8 cellular contexts compared by ENCODE assay signal in genomic region chrX:20116575-20117240, GRCh38. TPM values are rescaled to one million over a fixed set of nuclear protein-coding genes. Genes with fewer than 3 reads are reported as not detected.
DNase-seq lines count a peak whose midpoint lies in the region; ATAC-seq and TF ChIP-seq lines count a peak whose summit lies in the region.

TSS of gene MAP7D2 (minus strand) at chrX:20116907. CDS start at chrX:20116879, 28 bp downstream.

- H3K27ac ChIP-seq in PC-3 (ENCODE audit: low read length) (peak within 1 kb of the TSS; percentile 78), fibroblast of lung (ENCODE audit: insufficient read depth, low read length) (no peak within 1 kb of the TSS)

- POLR2A ChIA-PET in BJ (lab: Charles Lee) = no interaction called here
- POLR2A ChIA-PET in PC-3 (lab: Charles Lee; ENCODE audit: unreplicated experiment) = no interaction called here

- no peaks in the 10 kb centered on the region for H3K9me2 ChIP-seq in PC-3 (replicated peaks; ENCODE audit: low read length)

- H3K9ac ChIP-seq in PC-3 (ENCODE audit: low read length) = peak within 1 kb of the TSS; percentile 34; the same call in 1 of the 2 replicates
- H3K9ac ChIP-seq in fibroblast of lung (ENCODE audit: insufficient read depth, low read length) = no peak within 1 kb of the TSS

- H3F3A ChIP-seq in PC-3 (ENCODE audit: low read length, unreplicated experiment) = no peaks in the 10 kb centered on the region

- no peak for TF ChIP-seq CTCF in BJ (IDR thresholded peaks at IDR 0.05; ENCODE audit: insufficient read depth, low read depth, low read length)
- no peak for TF ChIP-seq CTCF in PC-3 (conservative IDR thresholded peaks at IDR 0.05; ENCODE audit: low read depth, low read length)
- TF ChIP-seq CTCF in fibroblast of lung (conservative IDR thresholded peaks at IDR 0.05 in 1 of 2, IDR thresholded peaks at IDR 0.05 in 1 of 2; ENCODE audit: low read depth in 1 of 2, low read length in 2 of 2) = no peak

- H2AFZ ChIP-seq in PC-3 (ENCODE audit: low read length) = no peak within 1 kb of the TSS
- H2AFZ ChIP-seq in fibroblast of lung (ENCODE audit: low read length) = no peak within 1 kb of the TSS

- H3K9me3 ChIP-seq in PC-3 (ENCODE audit: low read length) (no peaks in the 10 kb centered on the region), fibroblast of lung (ENCODE audit: control insufficient read depth, insufficient read depth, low read depth, low read length) (no peaks in the 10 kb centered on the region)

- H4K20me1 ChIP-seq in PC-3 (ENCODE audit: low read length) = no peaks in the 10 kb centered on the region
- no peaks in the 10 kb centered on the region for H4K20me1 ChIP-seq in fibroblast of lung (ENCODE audit: control insufficient read depth, extremely low read depth, insufficient read depth, low read length)

- no TSS peak for BruUV-seq in PC-3 (replicated peaks; lab: Mats Ljungman, UMichigan)

- H3K27me3 ChIP-seq in BJ (ENCODE audit: control insufficient read depth, insufficient read depth, low read length) (peaks cover 3% of the 10 kb centered on the region), PC-3 (ENCODE audit: low read length) (no peaks in the 10 kb centered on the region), fibroblast of lung (ENCODE audit: control insufficient read depth, insufficient read depth, low read length) (peaks cover 4% of the 10 kb centered on the region)

- H3K4me2 ChIP-seq in PC-3 (ENCODE audit: low read length) (peak within 1 kb of the TSS; percentile 74; the same call in 1 of the 2 replicates), fibroblast of lung (ENCODE audit: extremely low read depth, insufficient read depth, low read length) (peak within 1 kb of the TSS; percentile 35)

- H3K4me3 ChIP-seq in BJ (ENCODE audit: low read depth, low read length) (peak within 1 kb of the TSS; percentile 25), PC-3 (ENCODE audit: low read length) (no peak within 1 kb of the TSS), fibroblast of lung (replicated peaks in 1 of 4; ENCODE audit: control extremely low read depth in 1 of 4, insufficient read depth in 1 of 4, low read depth in 3 of 4, low read length in 4 of 4) (peak within 1 kb of the TSS in 1 of 4 experiments; percentile 30)

- CTCF ChIA-PET in BJ (lab: Yijun Ruan, JAX) = interaction anchor here (0.6 kb wide), 1 partner anchor 168 kb away, joined by 4 read pairs; no protein-coding TSS in a partner anchor
- CTCF ChIA-PET in PC-3 (lab: Charles Lee) = no interaction called here

- intact Hi-C loops in PC-3 (cut with micrococcal nuclease) = loop anchor here (5.0 kb wide), 1 partner anchor 209 kb away; no protein-coding TSS in a partner anchor

- H3K79me2 ChIP-seq in PC-3 (ENCODE audit: low read length) = no peaks in the 10 kb centered on the region
- no peaks in the 10 kb centered on the region for H3K79me2 ChIP-seq in fibroblast of lung (ENCODE audit: control insufficient read depth, insufficient read depth, low read length)

- DNase-seq in BJ (ENCODE audit: low read depth) (no peak), PC-3 (no peak), fibroblast of lung (ENCODE audit: low read depth in 2 of 2) (no peak), occipital lobe (lab: John Stamatoyannopoulos, UW) (peak; percentile 9), OCI-M1 (lab: John Stamatoyannopoulos, UW) (no peak), T-helper 9 cell (no peak)

- H3K36me3 ChIP-seq in BJ (ENCODE audit: control insufficient read depth, insufficient read depth, low read length) (no peaks in the 10 kb centered on the region), PC-3 (ENCODE audit: low read depth, low read length) (no peaks in the 10 kb centered on the region), fibroblast of lung (ENCODE audit: control insufficient read depth, insufficient read depth, low read length) (no peaks in the 10 kb centered on the region)

- ATAC-seq in PC-3 (no peak), GM21423 (IDR thresholded peaks at IDR 0.05; ENCODE audit: unreplicated experiment) (no peak), GM21619 (IDR thresholded peaks at IDR 0.05; ENCODE audit: unreplicated experiment) (no peak)

- peaks cover 19% of the 10 kb centered on the region for H3K4me1 ChIP-seq in PC-3 (ENCODE audit: insufficient read depth, low read length)
- H3K4me1 ChIP-seq in fibroblast of lung (ENCODE audit: control insufficient read depth, extremely low read depth, insufficient read depth, low read length) = no peaks in the 10 kb centered on the region

RNA-seq across cellular contexts. Expression of gene MAP7D2, which starts in this region (rescaled TPM):
- polyA plus RNA-seq in BJ (2011; rRNA removed) (0.18 and 0.21 TPM in 2 replicates), fibroblast of lung (0.20 and 0.26 TPM in 2 replicates)
- polyA minus RNA-seq in BJ (2011; rRNA and poly(A)+ RNA removed) = 0.05 and 0.15 TPM in 2 replicates
- total RNA-seq in PC-3 (2014; rRNA removed) (0.91 and 1.0 TPM in 2 replicates), fibroblast of lung (under 0.01 TPM in 2 replicates), occipital lobe (7.6 TPM)
- 0.16 and 0.70 TPM in 2 replicates for polyA plus RNA-seq in fibroblast of lung (2012)
- polyA minus RNA-seq in fibroblast of lung (ENCODE audit: low replicate concordance) = not detected in 2 replicates
